1 cellular context compared by ENCODE assay signal in the genomic region with DNA sequence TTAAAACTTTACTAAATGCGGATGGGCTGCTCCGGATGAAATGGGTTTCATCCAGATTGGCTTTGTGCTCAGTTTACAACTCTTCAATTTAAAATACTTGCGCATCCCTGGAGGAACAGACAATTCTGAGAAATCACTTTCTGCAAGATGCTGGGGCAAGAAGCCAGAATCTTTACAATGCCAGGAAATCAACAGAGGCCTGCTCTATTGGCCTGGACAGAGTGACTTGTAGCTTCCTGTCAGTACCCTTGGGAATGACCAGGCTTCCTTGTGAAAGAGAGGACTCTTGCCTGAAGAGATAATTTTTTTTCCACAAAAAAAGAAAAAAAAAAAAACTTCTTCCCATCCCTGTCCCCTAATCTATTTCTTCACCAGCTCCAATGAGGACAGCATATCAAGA.
TF ChIP-seq lines count a peak whose summit lies in the region.

No MANE protein-coding gene starts in this region.

TF ChIP-seq in SK-N-SH treated with all-trans-retinoic acid at 6 μM for 48 hours, 23 proteins besides CTCF, POLR2A, EP300 and RAD21 (continued from another document):
- TF ChIP-seq, protein P1, sequence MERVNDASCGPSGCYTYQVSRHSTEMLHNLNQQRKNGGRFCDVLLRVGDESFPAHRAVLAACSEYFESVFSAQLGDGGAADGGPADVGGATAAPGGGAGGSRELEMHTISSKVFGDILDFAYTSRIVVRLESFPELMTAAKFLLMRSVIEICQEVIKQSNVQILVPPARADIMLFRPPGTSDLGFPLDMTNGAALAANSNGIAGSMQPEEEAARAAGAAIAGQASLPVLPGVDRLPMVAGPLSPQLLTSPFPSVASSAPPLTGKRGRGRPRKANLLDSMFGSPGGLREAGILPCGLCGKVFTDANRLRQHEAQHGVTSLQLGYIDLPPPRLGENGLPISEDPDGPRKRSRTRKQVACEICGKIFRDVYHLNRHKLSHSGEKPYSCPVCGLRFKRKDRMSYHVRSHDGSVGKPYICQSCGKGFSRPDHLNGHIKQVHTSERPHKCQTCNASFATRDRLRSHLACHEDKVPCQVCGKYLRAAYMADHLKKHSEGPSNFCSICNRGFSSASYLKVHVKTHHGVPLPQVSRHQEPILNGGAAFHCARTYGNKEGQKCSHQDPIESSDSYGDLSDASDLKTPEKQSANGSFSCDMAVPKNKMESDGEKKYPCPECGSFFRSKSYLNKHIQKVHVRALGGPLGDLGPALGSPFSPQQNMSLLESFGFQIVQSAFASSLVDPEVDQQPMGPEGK (CRISPR knock-in tag; IDR thresholded peaks at IDR 0.05; ENCODE audit: borderline replicate concordance): no peak
- no peak for TF ChIP-seq ZC3H10 (CRISPR knock-in tag; IDR thresholded peaks at IDR 0.05)
- no peak for TF ChIP-seq ESRRG (CRISPR knock-in tag; IDR thresholded peaks at IDR 0.05)
- TF ChIP-seq CSDC2 (CRISPR knock-in tag; IDR thresholded peaks at IDR 0.05): no peak
- no peak for TF ChIP-seq ISL1 (CRISPR knock-in tag; IDR thresholded peaks at IDR 0.05)
- no peak for TF ChIP-seq GLIS3 (CRISPR knock-in tag; IDR thresholded peaks at IDR 0.05)
